ENCODE assay signal across 1 cellular context in genomic region chr18:46071894-46072867, GRCh38.
TF ChIP-seq lines count a peak whose summit lies in the region.

PSTPIP2 (minus strand) TSS chr18:46072260; CDS start chr18:46072188, 72 bp downstream.

TF ChIP-seq in K562, 482 proteins besides CTCF, POLR2A, EP300 and RAD21 (continued from another document):
- TF ChIP-seq STAT5B (CRISPR knock-in tag; IDR thresholded peaks at IDR 0.05) (no peak), FOXA1 (IDR thresholded peaks at IDR 0.05; ENCODE audit: borderline replicate concordance) (no peak), ZNF75A (CRISPR knock-in tag; IDR thresholded peaks at IDR 0.05) (no peak), RNF2 (IDR thresholded peaks at IDR 0.05) (0 out of 2 replicates have a peak, but pooled peaks have one; percentile 25), BCOR (IDR thresholded peaks at IDR 0.05) (peak; percentile 41; the same call in 1 of the 2 replicates), NEUROD1 (IDR thresholded peaks at IDR 0.05; ENCODE audit: borderline replicate concordance, low read depth, low read length, partially characterized antibody) (no peak), BRF1 (IDR thresholded peaks at IDR 0.05; ENCODE audit: borderline replicate concordance, extremely low read depth, insufficient read length) (no peak), NRF1 (conservative IDR thresholded peaks at IDR 0.05 in 1 of 2, IDR thresholded peaks at IDR 0.05 in 1 of 2) (peak; percentile 74 to 77), SP1 (CRISPR knock-in tag; IDR thresholded peaks at IDR 0.05) (no peak), FOXM1 (IDR thresholded peaks at IDR 0.05; ENCODE audit: low read depth) (no peak), FOXM1 (CRISPR knock-in tag; IDR thresholded peaks at IDR 0.05; ENCODE audit: low read depth) (no peak), SRSF9 (IDR thresholded peaks at IDR 0.05; ENCODE audit: borderline replicate concordance, low read depth, low read length) (no peak), NKRF (IDR thresholded peaks at IDR 0.05; ENCODE audit: borderline replicate concordance) (no peak), TOE1 (IDR thresholded peaks at IDR 0.05; ENCODE audit: borderline replicate concordance) (peak; percentile 61; the same call in 1 of the 2 replicates), TOE1 (CRISPR knock-in tag; IDR thresholded peaks at IDR 0.05; ENCODE audit: borderline replicate concordance, low read depth) (no peak), KLF6 (CRISPR knock-in tag; IDR thresholded peaks at IDR 0.05; ENCODE audit: borderline replicate concordance) (no peak), SMAD3 (CRISPR knock-in tag; conservative IDR thresholded peaks at IDR 0.05) (no peak), UBTF (IDR thresholded peaks at IDR 0.05; ENCODE audit: borderline replicate concordance in 1 of 2, low read depth in 2 of 2, low read length in 2 of 2) (no peak), POLR2H (tag; IDR thresholded peaks at IDR 0.05; ENCODE audit: low read depth) (no peak), STAT5A (IDR thresholded peaks at IDR 0.05; ENCODE audit: borderline replicate concordance, low read length) (no peak), ETS1 (conservative IDR thresholded peaks at IDR 0.05; ENCODE audit: control insufficient read depth, low read depth, low read length) (0 out of 2 replicates have a peak, but pooled peaks have one; percentile 17), L3MBTL2 (IDR thresholded peaks at IDR 0.05) (peak; percentile 25; the same call in 1 of the 2 replicates), BRD9 (IDR thresholded peaks at IDR 0.05; ENCODE audit: low read depth, partially characterized antibody) (no peak), NCOA4 (IDR thresholded peaks at IDR 0.05; ENCODE audit: partially characterized antibody) (no peak), ZBTB43 (CRISPR knock-in tag; IDR thresholded peaks at IDR 0.05) (no peak), IRF9 (tag; IDR thresholded peaks at IDR 0.05) (no peak), ARID3A (IDR thresholded peaks at IDR 0.05; ENCODE audit: borderline replicate concordance, low read depth, low read length) (no peak), ATF3 (IDR thresholded peaks at IDR 0.05) (no peak), ATF3 (CRISPR knock-in tag; conservative IDR thresholded peaks at IDR 0.05) (no peak)
TF ChIP-seq in K562: peak in this region for 46.
